8 cellular contexts compared by ENCODE assay signal in the genomic region with DNA sequence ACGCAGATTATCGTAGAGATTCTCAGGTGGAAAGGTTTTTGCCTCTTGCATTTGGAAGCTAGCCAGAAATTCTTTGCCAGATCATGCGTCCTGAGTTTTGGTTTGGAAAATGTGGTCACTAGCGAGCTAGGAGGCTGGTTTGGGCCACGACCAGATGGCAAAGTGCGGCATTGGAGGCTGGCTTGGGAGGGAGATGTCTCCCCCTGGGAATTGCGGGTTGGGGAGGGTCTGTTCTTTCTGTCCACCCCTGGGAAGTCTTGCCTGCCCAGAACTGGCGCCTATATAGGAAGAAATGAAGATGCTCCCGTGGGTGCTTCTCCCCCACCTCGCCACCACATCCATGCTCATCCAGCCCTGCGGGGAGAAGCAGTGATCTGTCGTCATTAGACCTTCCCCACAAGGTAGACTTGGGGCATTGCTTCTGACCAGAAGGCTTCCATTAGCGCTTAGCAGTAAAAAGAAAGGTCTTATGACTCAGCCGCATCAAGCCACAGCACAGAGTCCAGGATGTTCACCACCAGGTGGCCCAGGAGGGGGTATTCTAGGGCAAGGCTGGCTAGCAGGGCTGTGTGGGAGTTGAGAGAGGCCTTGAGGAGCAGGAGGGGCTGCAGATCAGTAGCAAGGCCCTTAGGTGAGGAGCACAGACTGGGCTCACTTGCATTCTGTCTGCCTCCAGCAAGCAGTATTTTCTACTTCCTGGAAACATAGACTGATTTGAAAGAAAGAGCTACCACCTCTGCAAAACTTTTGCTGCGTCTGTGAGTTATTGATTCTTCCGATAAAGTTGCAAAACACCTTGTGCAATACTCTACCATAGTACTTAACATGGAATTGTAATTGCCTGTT. TPM values are rescaled to one million over a fixed set of nuclear protein-coding genes. Genes with fewer than 3 reads are reported as not detected.
DNase-seq lines count a peak whose midpoint lies in the region; ATAC-seq and TF ChIP-seq lines count a peak whose summit lies in the region.

No MANE protein-coding gene starts in this region.

- ATAC-seq in GM19035 (IDR thresholded peaks at IDR 0.05; ENCODE audit: unreplicated experiment) (peak; percentile 20), mucosa of descending colon (peak; percentile 40)

- no peaks in the 10 kb centered on the region for H3K27me3 ChIP-seq in BLaER1
- no peaks in the 10 kb centered on the region for H3K27me3 ChIP-seq in mammary epithelial cell (ENCODE audit: insufficient read depth, low read length)

- TF ChIP-seq CTCF in WI38 (IDR thresholded peaks at IDR 0.05; ENCODE audit: low read depth, low read length) (peak; percentile 47), mammary epithelial cell (conservative IDR thresholded peaks at IDR 0.05 in 1 of 2, IDR thresholded peaks at IDR 0.05 in 1 of 2; ENCODE audit: extremely low read depth in 1 of 2, insufficient read depth in 1 of 2, low read depth in 1 of 2, low read length in 2 of 2) (peak; percentile 64 to 75), mucosa of descending colon (IDR thresholded peaks at IDR 0.05) (peak; percentile 22)

- H3K9ac ChIP-seq in BLaER1: peak overlapping the region; percentile 53
- peak overlapping the region; percentile 39 for H3K9ac ChIP-seq in mammary epithelial cell (ENCODE audit: insufficient read depth, low read length)

- H3K4me2 ChIP-seq in BLaER1: peak overlapping the region; percentile 93
- H3K4me2 ChIP-seq in mammary epithelial cell (ENCODE audit: insufficient read depth, low read depth, low read length): peak overlapping the region; percentile 55

- intact Hi-C loops in mammary epithelial cell (cut with micrococcal nuclease): loop anchor here (1.0 to 5.0 kb wide), 4 partner anchors 25 to 124 kb away; partner anchors contain the start of gene KHDRBS1
- intact Hi-C loops in mucosa of descending colon (cut with DNase I, micrococcal nuclease): no loop called here

- DNase-seq in LoVo (ENCODE audit: low spot score) (peak; percentile 84), mammary epithelial cell (peak; percentile 90), mucosa of descending colon (peak; percentile 76 to 84 (median 80)), globus pallidus (ENCODE audit: low spot score) (no peak)
- peak; percentile 57 to 72 (median 64) for DNase-seq in stimulated activated naive CD4-positive, alpha-beta T cell (lab: John Stamatoyannopoulos, UW)

- H3K27ac ChIP-seq in BLaER1 (peak overlapping the region; percentile 98), mammary epithelial cell (ENCODE audit: insufficient read depth, low read depth, low read length) (peak overlapping the region; percentile 61)

- H3K4me1 ChIP-seq in BLaER1: peaks cover 82% of the 10 kb centered on the region
- H3K4me1 ChIP-seq in mammary epithelial cell (ENCODE audit: insufficient read depth, low read length): peaks cover 41% of the 10 kb centered on the region
- peaks cover 41% of the 10 kb centered on the region for H3K4me1 ChIP-seq in mucosa of descending colon (ENCODE audit: low read depth)

- 28% methylated on average over 15 of the region's 16 CpGs for WGBS in mammary epithelial cell (ENCODE audit: low coverage, missing lambda C conversion rate)

- dilution Hi-C loops in mammary epithelial cell (cut with HindIII; ENCODE audit: low sequenced_read_pairs): no loop called here

- H4K20me1 ChIP-seq in BLaER1 (peaks cover 29% of the 10 kb centered on the region), mammary epithelial cell (ENCODE audit: insufficient read depth, low read length) (no peaks in the 10 kb centered on the region)

- H3K4me3 ChIP-seq in BLaER1 (peak overlapping the region; percentile 38; the same call in 1 of the 2 replicates), WI38 (ENCODE audit: low read depth, low read length) (no peak overlapping the region), mammary epithelial cell (replicated peaks in 1 of 3; ENCODE audit: insufficient read depth in 1 of 3, low read depth in 2 of 3, low read length in 3 of 3) (no peak overlapping the region), mucosa of descending colon (no peak overlapping the region)

- no TSS peak for BruUV-seq in mammary epithelial cell (replicated peaks; lab: Mats Ljungman, UMichigan)

- H3K36me3 ChIP-seq in BLaER1 (no peaks in the 10 kb centered on the region), mammary epithelial cell (ENCODE audit: insufficient read depth, low read length) (no peaks in the 10 kb centered on the region), mucosa of descending colon (ENCODE audit: low read depth) (no peaks in the 10 kb centered on the region)

- peak overlapping the region; percentile 73 for H2AFZ ChIP-seq in mammary epithelial cell (ENCODE audit: low read depth, low read length)

- H3K9me3 ChIP-seq in BLaER1 (no peaks in the 10 kb centered on the region), mammary epithelial cell (replicated peaks; ENCODE audit: insufficient read depth, low read length) (no peaks in the 10 kb centered on the region), mucosa of descending colon (no peaks in the 10 kb centered on the region)

- CTCF ChIA-PET in mammary epithelial cell (lab: Charles Lee; ENCODE audit: low non-redundant PET): interaction anchor here (1.0 to 1.2 kb wide), 2 partner anchors 16 to 24 kb away, joined by 12 to 16 read pairs; no protein-coding TSS in a partner anchor

- in situ Hi-C loops in mammary epithelial cell (cut with MboI; ENCODE audit: low sequenced_read_pairs in 2 of 2): no loop called here

- peaks cover 34% of the 10 kb centered on the region for H3K79me2 ChIP-seq in mammary epithelial cell (ENCODE audit: insufficient read depth, low read length)

RNA-seq across cellular contexts. Expression of gene PTP4A2, which starts 1.5 kb away (rescaled TPM):
- total RNA-seq in mammary epithelial cell (100 to 1,000 TPM; 185 to 216 TPM), mucosa of descending colon (100 to 1,000 TPM; 211 to 307 (median 298) TPM)
- polyA plus RNA-seq in mammary epithelial cell: 95.8 TPM
- polyA minus RNA-seq in mammary epithelial cell: 206 TPM
